16 cellular contexts compared by ENCODE assay signal in the genomic region with DNA sequence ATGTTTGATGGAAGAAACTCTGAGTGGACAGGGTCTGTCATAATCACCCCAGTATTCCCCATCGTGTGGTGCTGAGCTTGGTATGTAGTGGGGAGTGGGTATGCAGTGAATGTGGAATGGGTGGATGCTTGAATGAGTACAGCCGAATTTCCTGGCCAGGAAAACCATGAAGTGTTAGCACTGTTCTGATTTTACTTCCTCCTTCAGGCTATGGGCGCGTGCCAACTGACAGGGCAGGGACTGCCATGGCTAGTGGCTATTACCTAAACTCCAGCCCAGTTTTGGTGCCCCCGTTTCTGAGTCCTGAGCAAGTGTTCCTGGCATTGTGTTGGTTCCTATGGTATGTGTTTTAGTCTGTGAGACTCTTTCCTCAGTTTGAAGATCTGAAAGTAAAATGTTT. TPM values are rescaled to one million over a fixed set of nuclear protein-coding genes. Genes with fewer than 3 reads are reported as not detected.
DNase-seq lines count a peak whose midpoint lies in the region; FAIRE-seq and TF ChIP-seq lines count a peak whose summit lies in the region.
"Had no signal": no experiment of that assay in that cellular context is flagged by ENCODE, and none has a peak within 500 bp of the region (broad histone marks: within the 10 kb centered on the region; RNA-seq: fewer than 3 reads in every experiment).

No MANE protein-coding gene starts in this region.

- DNase-seq in Caki2 (ENCODE audit: low read depth) (peak; percentile 66), Peyer's patch (peak in 2 of 3 donors; percentile 74 to 78), head of caudate nucleus (peak in 31 of 42 donors; percentile 11 to 55 (median 34)), nephron progenitor cell (no peak), NCI-H1105 treated with DMSO at 0.1 percent for 48 hours (lab: John Stamatoyannopoulos, UW) (no peak), endothelial cell (ENCODE audit: low spot score) (no peak), GM19239 (ENCODE audit: insufficient read length, low spot score) (no peak), NCI-H128 (lab: John Stamatoyannopoulos, UW; ENCODE audit: unreplicated experiment) (no peak)
- DNase-seq: activated gamma-delta T cell; GDM1; GOT3; NCI-H446; stimulated activated naive B cell treated with anti-CD40 and anti-IgM and Interleukin-4, amounts not matched to agents 10 μg/mL and 1 μg/mL and 100 μg/mL, for 72 hours had no signal

- TF ChIP-seq CTCF in Peyer's patch (IDR thresholded peaks at IDR 0.05) (no peak), nephron progenitor cell (IDR thresholded peaks at IDR 0.05) (no peak), endothelial cell (IDR thresholded peaks at IDR 0.05; ENCODE audit: unreplicated experiment) (no peak)

- no peak for TF ChIP-seq POLR2A in Peyer's patch (IDR thresholded peaks at IDR 0.05)

- no peaks in the 10 kb centered on the region for H3K27me3 ChIP-seq in Peyer's patch
- H3K27me3 ChIP-seq: BLaER1 treated with 17β-estradiol and CSF1 and Interleukin-3, amounts not matched to agents 10 nM and 100 nM; breast epithelium had no signal

- peaks cover 38% of the 10 kb centered on the region for H3K4me1 Mint-ChIP-seq in nephron progenitor cell
- H3K4me1 Mint-ChIP-seq in endothelial cell (ENCODE audit: unreplicated experiment), result no peaks in the 10 kb centered on the region
- H3K4me1 Mint-ChIP-seq: memory B cell had no signal

- FAIRE-seq in GM19239 (lab: Jason Lieb, UNC), result no peak

- peaks cover 0 to 41% (median 4%) of the 10 kb centered on the region in 4 donors for H3K4me1 ChIP-seq in Peyer's patch
- H3K4me1 ChIP-seq: breast epithelium had no signal

- intact Hi-C loops in head of caudate nucleus (cut with DNase I), result no loop called here

- no peaks in the 10 kb centered on the region for H3K9me3 ChIP-seq in Peyer's patch
- H3K9me3 ChIP-seq: BLaER1 treated with 17β-estradiol and CSF1 and Interleukin-3, amounts not matched to agents 10 nM and 100 nM; breast epithelium had no signal

- H3K27ac Mint-ChIP-seq in nephron progenitor cell (peak overlapping the region; percentile 47), endothelial cell (ENCODE audit: unreplicated experiment) (no peak overlapping the region)
- H3K27ac Mint-ChIP-seq: memory B cell; stimulated activated naive B cell treated with anti-CD40 and anti-IgM and Interleukin-4, amounts not matched to agents 10 μg/mL and 1 μg/mL and 100 μg/mL, for 72 hours had no signal

- H3K4me3 Mint-ChIP-seq in nephron progenitor cell, result no peak overlapping the region
- H3K4me3 Mint-ChIP-seq in endothelial cell (ENCODE audit: unreplicated experiment), result no peak overlapping the region
- H3K4me3 Mint-ChIP-seq: memory B cell; stimulated activated naive B cell treated with anti-CD40 and anti-IgM and Interleukin-4, amounts not matched to agents 10 μg/mL and 1 μg/mL and 100 μg/mL, for 72 hours had no signal

- H3K36me3 ChIP-seq in Peyer's patch, result no peaks in the 10 kb centered on the region
- H3K36me3 ChIP-seq: breast epithelium had no signal

- no peak overlapping the region for H3K4me3 ChIP-seq in Peyer's patch
- H3K4me3 ChIP-seq: BLaER1 treated with 17β-estradiol and CSF1 and Interleukin-3, amounts not matched to agents 10 nM and 100 nM; breast epithelium had no signal

- H3K36me3 Mint-ChIP-seq in nephron progenitor cell (ENCODE audit: low read depth) (no peaks in the 10 kb centered on the region), endothelial cell (ENCODE audit: low read depth, unreplicated experiment) (no peaks in the 10 kb centered on the region)
- H3K36me3 Mint-ChIP-seq: memory B cell; stimulated activated naive B cell treated with anti-CD40 and anti-IgM and Interleukin-4, amounts not matched to agents 10 μg/mL and 1 μg/mL and 100 μg/mL, for 72 hours had no signal

- peak overlapping the region in 3 of 4 donors; percentile 30 to 86 (median 59) for H3K27ac ChIP-seq in Peyer's patch
- H3K27ac ChIP-seq: BLaER1 treated with 17β-estradiol and CSF1 and Interleukin-3, amounts not matched to agents 10 nM and 100 nM; breast epithelium had no signal

- in situ Hi-C loops in Caki2 (cut with HindIII; ENCODE audit: low pct_unique_long_range_greater_than_20kb, low sequenced_read_pairs), result no loop called here

- H3K27me3 Mint-ChIP-seq in nephron progenitor cell (ENCODE audit: low read depth, poor library complexity) (peaks cover 4% of the 10 kb centered on the region), endothelial cell (ENCODE audit: unreplicated experiment) (no peaks in the 10 kb centered on the region)

- H3K9me3 Mint-ChIP-seq in nephron progenitor cell (no peaks in the 10 kb centered on the region), endothelial cell (ENCODE audit: unreplicated experiment) (no peaks in the 10 kb centered on the region)
- H3K9me3 Mint-ChIP-seq: memory B cell; stimulated activated naive B cell treated with anti-CD40 and anti-IgM and Interleukin-4, amounts not matched to agents 10 μg/mL and 1 μg/mL and 100 μg/mL, for 72 hours had no signal

RNA-seq across cellular contexts. Expression of a gene that starts 48.6 kb away (rescaled TPM):
- total RNA-seq in Caki2 (2014; rRNA removed; shearing (Covaris generic); ENCODE audit: low replicate concordance), result 26.8 and 28.6 TPM in 2 replicates
- 10 to 100 TPM; 32.2 to 47.0 (median 43.5) TPM for total RNA-seq in Peyer's patch
- 2.1 TPM for total RNA-seq in endothelial cell (ENCODE audit: unreplicated experiment)

Comparison
In these comparisons a context has a peak if more than half of its experiments do, and no peak if none do; other contexts are left out.
1. DNase-seq: peak in Caki2 (single experiment), Peyer's patch (2 of 3) and head of caudate nucleus (31 of 42); none in nephron progenitor cell (single experiment), NCI-H1105 treated with DMSO at 0.1 percent for 48 hours (single experiment), endothelial cell (single experiment), GM19239 (single experiment) and NCI-H128 (single experiment).